24 cellular contexts compared by ENCODE assay signal in the genomic region with DNA sequence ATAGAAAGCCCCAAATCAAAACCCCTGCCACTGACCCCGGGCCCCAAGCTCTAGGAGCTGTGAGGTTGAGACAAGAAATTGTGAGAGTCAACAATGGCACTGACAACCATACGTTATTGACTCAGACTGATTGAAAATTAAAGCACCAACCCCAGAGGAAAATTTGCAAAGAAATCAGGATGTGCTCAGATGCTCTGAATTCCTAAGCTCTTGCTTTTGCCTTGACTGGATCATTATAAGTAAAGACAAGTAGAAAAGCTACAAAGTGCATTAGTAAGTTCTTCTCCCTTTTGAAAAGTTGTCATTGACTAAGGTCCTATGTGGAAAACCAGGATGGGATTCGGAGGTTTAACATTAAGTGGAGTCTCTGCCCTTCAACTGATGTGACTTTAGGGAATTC.
DNase-seq lines count a peak whose midpoint lies in the region; ATAC-seq and TF ChIP-seq lines count a peak whose summit lies in the region.
"Had no signal": no experiment of that assay in that cellular context is flagged by ENCODE, and none has a peak within 500 bp of the region (broad histone marks: within the 10 kb centered on the region; RNA-seq: fewer than 3 reads in every experiment).

No MANE protein-coding gene starts in this region.

- H4K20me1 ChIP-seq in GM23248 (ENCODE audit: insufficient read depth) (no peaks in the 10 kb centered on the region), osteoblast (ENCODE audit: insufficient read depth, low read length) (no peaks in the 10 kb centered on the region)

- no peaks in the 10 kb centered on the region for H3K9me3 ChIP-seq in GM23248 (ENCODE audit: low read depth)
- H3K9me3 ChIP-seq in osteoblast (ENCODE audit: low read depth, low read length) = no peaks in the 10 kb centered on the region
- no peaks in the 10 kb centered on the region for H3K9me3 ChIP-seq in HAP-1
- H3K9me3 ChIP-seq: body of pancreas, tibial artery had no signal

- H3K36me3 ChIP-seq in GM23248 (ENCODE audit: low read depth) = no peaks in the 10 kb centered on the region
- no peaks in the 10 kb centered on the region for H3K36me3 ChIP-seq in brain microvascular endothelial cell (replicated peaks)
- no peaks in the 10 kb centered on the region for H3K36me3 ChIP-seq in osteoblast (ENCODE audit: insufficient read depth, low read length)
- H3K36me3 ChIP-seq in HAP-1 (replicated peaks) = no peaks in the 10 kb centered on the region
- H3K36me3 ChIP-seq: tibial artery had no signal

- no peaks in the 10 kb centered on the region for H3K9me2 ChIP-seq in GM23248 (ENCODE audit: insufficient read depth)

- H3K4me2 ChIP-seq in GM23248 (ENCODE audit: unreplicated experiment) (peak overlapping the region; percentile 43), osteoblast (ENCODE audit: insufficient read depth, low read length) (no peak overlapping the region)
- H3K4me2 ChIP-seq: smooth muscle cell had no signal

- WGBS in GM23248 (ENCODE audit: low coverage in 1 of 2, low lambda C conversion rate in 2 of 2, missing lambda C conversion rate in 2 of 2), 2 experiments = 79 to 88% methylated on average over 3 of the region's 3 CpGs

- H3K27ac ChIP-seq in GM23248 (peak overlapping the region; percentile 23), brain microvascular endothelial cell (peak overlapping the region; percentile 46), foreskin keratinocyte (peak overlapping the region; percentile 69), osteoblast (ENCODE audit: low read depth, low read length) (peak overlapping the region; percentile 38)
- H3K27ac ChIP-seq: body of pancreas, SK-N-MC, tibial artery had no signal

- peak; percentile 29 for DNase-seq in GM23248
- DNase-seq in brain microvascular endothelial cell = no peak
- DNase-seq in foreskin keratinocyte = peak in 1 of 2 donors; percentile 51
- DNase-seq in osteoblast (ENCODE audit: insufficient read length, low spot score, missing footprints) = no peak
- DNase-seq in anterior cingulate cortex (lab: John Stamatoyannopoulos, UW) = no peak
- no peak for DNase-seq in cardiac septum (ENCODE audit: low spot score)
- no peak for DNase-seq in HAP-1 (ENCODE audit: low spot score in 2 of 2)
- DNase-seq: activated CD8-positive, alpha-beta memory T cell treated with anti-CD3 and anti-CD28 coated beads for 24 hours; activated effector memory CD4-positive, alpha-beta T cell treated with anti-CD3 and anti-CD28 coated beads, Interleukin-2, amount 50 U/mL, for 16 hours; CD8-positive, alpha-beta memory T cell; effector CD4-positive, alpha-beta T cell; naive thymus-derived CD4-positive, alpha-beta T cell; NCI-H1436; NCI-H2081 treated with DMSO at 0.1 percent for 48 hours; NCI-H345; NCI-H774; occipital lobe; stimulated activated CD4-positive, alpha-beta T cell treated with anti-CD3 and anti-CD28 coated beads, Interleukin-2, amount 100 ng/mL, for 24 hours; T-helper 17 cell; tibial artery had no signal

- no peak overlapping the region for H3K4me3 ChIP-seq in GM23248
- no peak overlapping the region for H3K4me3 ChIP-seq in brain microvascular endothelial cell (ENCODE audit: low read depth, low read length)
- no peak overlapping the region for H3K4me3 ChIP-seq in osteoblast (ENCODE audit: insufficient read depth, low read length)
- no peak overlapping the region for H3K4me3 ChIP-seq in HAP-1
- H3K4me3 ChIP-seq: body of pancreas, SK-N-MC, smooth muscle cell, tibial artery had no signal

- TF ChIP-seq CTCF in brain microvascular endothelial cell (IDR thresholded peaks at IDR 0.05; ENCODE audit: low read depth, low read length, missing control alignments) (no peak), foreskin keratinocyte (conservative IDR thresholded peaks at IDR 0.05) (no peak), osteoblast (IDR thresholded peaks at IDR 0.05; ENCODE audit: extremely low read depth, low read depth, low read length) (no peak)

- H3K4me1 ChIP-seq in GM23248 (ENCODE audit: insufficient read depth) = peaks cover 34% of the 10 kb centered on the region
- peaks cover 13% of the 10 kb centered on the region for H3K4me1 ChIP-seq in foreskin keratinocyte
- H3K4me1 ChIP-seq in osteoblast (ENCODE audit: insufficient read depth, low read length) = peaks cover 9% of the 10 kb centered on the region
- H3K4me1 ChIP-seq in HAP-1 = no peaks in the 10 kb centered on the region
- H3K4me1 ChIP-seq: body of pancreas, tibial artery had no signal

- H3K27me3 ChIP-seq in GM23248 (replicated peaks; ENCODE audit: insufficient read depth) (no peaks in the 10 kb centered on the region), brain microvascular endothelial cell (replicated peaks) (no peaks in the 10 kb centered on the region), foreskin keratinocyte (no peaks in the 10 kb centered on the region), osteoblast (ENCODE audit: insufficient read depth, low read length) (no peaks in the 10 kb centered on the region), HAP-1 (ENCODE audit: low read depth) (no peaks in the 10 kb centered on the region; the same call in 1 of the 2 replicates)
- H3K27me3 ChIP-seq: body of pancreas, tibial artery had no signal

- no peak for ATAC-seq in foreskin keratinocyte
- no peak for ATAC-seq in GM19023 (IDR thresholded peaks at IDR 0.05; ENCODE audit: unreplicated experiment)
- ATAC-seq: naive thymus-derived CD4-positive, alpha-beta T cell; T-helper 17 cell had no signal

- intact Hi-C loops in cardiac septum (cut with DNase I) = loop anchor here (10.0 kb wide), 1 partner anchor 363 kb away; no protein-coding TSS in a partner anchor

- no peak overlapping the region for H3K9ac ChIP-seq in GM23248

- in situ Hi-C loops in GM23248 (cut with MboI) = no loop called here
- in situ Hi-C loops in brain microvascular endothelial cell (cut with HindIII; ENCODE audit: low pct_ligation_motif_present, low sequenced_read_pairs) = no loop called here
- in situ Hi-C loops in HAP-1 (cut with MboI; ENCODE audit: low sequenced_read_pairs) = no loop called here

- 0 out of 2 replicates have a peak overlapping the region, but pooled peaks have one; percentile 6 for H2AFZ ChIP-seq in GM23248
- no peak overlapping the region for H2AFZ ChIP-seq in osteoblast (ENCODE audit: low read length)

- H3F3A ChIP-seq in GM23248 (ENCODE audit: insufficient read depth) = peaks cover 22% of the 10 kb centered on the region

- H3K79me2 ChIP-seq in GM23248 (ENCODE audit: insufficient read depth) (no peaks in the 10 kb centered on the region), osteoblast (ENCODE audit: insufficient read depth, low read length) (no peaks in the 10 kb centered on the region)
